ENCODE assay signal across 9 cellular contexts in genomic region chr5:58466939-58467338, GRCh38. TPM values are rescaled to one million over a fixed set of nuclear protein-coding genes. Genes with fewer than 3 reads are reported as not detected.
A peak's percentile ranks its signal among the peaks of the same experiment; 100 is the strongest.
DNase-seq lines count a peak whose midpoint lies in the region; ATAC-seq, FAIRE-seq and TF ChIP-seq lines count a peak whose summit lies in the region.
"Had no signal": no experiment of that assay in that cellular context is flagged by ENCODE, and none has a peak within 500 bp of the region (broad histone marks: within the 10 kb centered on the region; RNA-seq: fewer than 3 reads in every experiment).

No MANE protein-coding gene starts in this region.

- no peaks in the 10 kb centered on the region for H3K79me2 ChIP-seq in osteoblast (ENCODE audit: insufficient read depth, low read length)

- TF ChIP-seq CTCF in osteoblast (IDR thresholded peaks at IDR 0.05; ENCODE audit: extremely low read depth, low read depth, low read length) = no peak

- H3K4me2 ChIP-seq in osteoblast (ENCODE audit: insufficient read depth, low read length) = no peak overlapping the region

- no peaks in the 10 kb centered on the region for H3K9me3 ChIP-seq in osteoblast (ENCODE audit: low read depth, low read length)

- H3K4me1 ChIP-seq in osteoblast (ENCODE audit: insufficient read depth, low read length) = peaks cover 6% of the 10 kb centered on the region

- H4K20me1 ChIP-seq in osteoblast (ENCODE audit: insufficient read depth, low read length) = no peaks in the 10 kb centered on the region

- H3K27me3 ChIP-seq in osteoblast (ENCODE audit: insufficient read depth, low read length) = no peaks in the 10 kb centered on the region

- no peaks in the 10 kb centered on the region for H3K36me3 Mint-ChIP-seq in activated naive CD4-positive, alpha-beta T cell treated with anti-CD3 and anti-CD28 coated beads, Interleukin-2, amount 50 U/mL, for 72 hours

- H3K4me3 ChIP-seq in osteoblast (ENCODE audit: insufficient read depth, low read length) = no peak overlapping the region

- peak; percentile 30 for DNase-seq in NK-92 treated with Interleukin-12 subunit alpha and Interleukin-12 subunit beta, amount 100 ng/mL, for 24 hours (lab: John Stamatoyannopoulos, UW)
- DNase-seq in NK-92 (lab: John Stamatoyannopoulos, UW; ENCODE audit: unreplicated experiment) (no peak), H54 (ENCODE audit: insufficient read length, low spot score) (no peak), KBM-7 (peak; percentile 58), osteoblast (ENCODE audit: insufficient read length, low spot score, missing footprints) (peak; percentile 76), left ventricle myocardium superior (no peak), anterior cingulate cortex (lab: John Stamatoyannopoulos, UW) (no peak)
- DNase-seq in activated naive CD4-positive, alpha-beta T cell treated with anti-CD3 and anti-CD28 coated beads, Interleukin-2, amount 50 U/mL, for 72 hours (ENCODE audit: low spot score in 2 of 2) = peak in 1 of 2 donors; percentile 9

- no peak overlapping the region for H3K27ac ChIP-seq in osteoblast (ENCODE audit: low read depth, low read length)

- no peaks in the 10 kb centered on the region for H3K36me3 ChIP-seq in osteoblast (ENCODE audit: insufficient read depth, low read length)

- intact Hi-C loops in left ventricle myocardium superior (cut with micrococcal nuclease) = no loop called here

- H3K9me3 Mint-ChIP-seq in activated naive CD4-positive, alpha-beta T cell treated with anti-CD3 and anti-CD28 coated beads, Interleukin-2, amount 50 U/mL, for 72 hours = no peaks in the 10 kb centered on the region
- H3K9me3 Mint-ChIP-seq: stimulated activated naive CD8-positive, alpha-beta T cell treated with anti-CD3 and anti-CD28 coated beads, Interleukin-15, Interleukin-2, amounts not matched to agents 100 ng/mL and 50 ng/mL, for 24 hours had no signal

- ATAC-seq in activated naive CD4-positive, alpha-beta T cell treated with anti-CD3 and anti-CD28 coated beads, Interleukin-2, amount 50 U/mL, for 72 hours = peak; percentile 91 to 93
- no peak for ATAC-seq in left ventricle myocardium superior

- in situ Hi-C loops in KBM-7 (cut with MboI; ENCODE audit: low pct_unique_long_range_greater_than_20kb, low sequenced_read_pairs) = loop anchor here (25.0 kb wide), 1 partner anchor 1155 kb away; no protein-coding TSS in a partner anchor

- no peak overlapping the region for H3K27ac Mint-ChIP-seq in activated naive CD4-positive, alpha-beta T cell treated with anti-CD3 and anti-CD28 coated beads, Interleukin-2, amount 50 U/mL, for 72 hours
- H3K27ac Mint-ChIP-seq: stimulated activated naive CD8-positive, alpha-beta T cell treated with anti-CD3 and anti-CD28 coated beads, Interleukin-15, Interleukin-2, amounts not matched to agents 100 ng/mL and 50 ng/mL, for 24 hours had no signal

- H2AFZ ChIP-seq in osteoblast (ENCODE audit: low read length) = no peak overlapping the region

- peak; percentile 93 for FAIRE-seq in H54 (lab: Jason Lieb, UNC)

- TF ChIP-seq POLR2A in H54 (IDR thresholded peaks at IDR 0.05; ENCODE audit: low read depth, low read length) = no peak

RNA-seq across cellular contexts. Expression of gene PLK2, which starts 7.1 kb away (rescaled TPM):
- total RNA-seq in activated naive CD4-positive, alpha-beta T cell treated with anti-CD3 and anti-CD28 coated beads, Interleukin-2, amount 50 U/mL, for 72 hours = 10 to 100 TPM in 1 of 2 donors, 1 to 10 TPM in 1; 8.2 to 27.8 TPM
- 220 and 299 TPM in 2 replicates for total RNA-seq in osteoblast
- total RNA-seq in left ventricle myocardium superior = 72.3 TPM

RNA-seq across cellular contexts. Expression of gene GAPT, which starts 24.3 kb away (rescaled TPM):
- total RNA-seq in activated naive CD4-positive, alpha-beta T cell treated with anti-CD3 and anti-CD28 coated beads, Interleukin-2, amount 50 U/mL, for 72 hours = not detected
- total RNA-seq in osteoblast = not detected in 2 replicates
- 1.4 TPM for total RNA-seq in left ventricle myocardium superior

Comparison
In these comparisons a context has a peak if more than half of its experiments do, and no peak if none do; other contexts are left out.
1. DNase-seq: peak in NK-92 treated with Interleukin-12 subunit alpha and Interleukin-12 subunit beta, amount 100 ng/mL, for 24 hours (single experiment), KBM-7 (single experiment) and osteoblast (single experiment); none in NK-92 (single experiment), H54 (single experiment), left ventricle myocardium superior (single experiment) and anterior cingulate cortex (0 of 58).